17 cellular contexts compared by ENCODE assay signal in the genomic region with DNA sequence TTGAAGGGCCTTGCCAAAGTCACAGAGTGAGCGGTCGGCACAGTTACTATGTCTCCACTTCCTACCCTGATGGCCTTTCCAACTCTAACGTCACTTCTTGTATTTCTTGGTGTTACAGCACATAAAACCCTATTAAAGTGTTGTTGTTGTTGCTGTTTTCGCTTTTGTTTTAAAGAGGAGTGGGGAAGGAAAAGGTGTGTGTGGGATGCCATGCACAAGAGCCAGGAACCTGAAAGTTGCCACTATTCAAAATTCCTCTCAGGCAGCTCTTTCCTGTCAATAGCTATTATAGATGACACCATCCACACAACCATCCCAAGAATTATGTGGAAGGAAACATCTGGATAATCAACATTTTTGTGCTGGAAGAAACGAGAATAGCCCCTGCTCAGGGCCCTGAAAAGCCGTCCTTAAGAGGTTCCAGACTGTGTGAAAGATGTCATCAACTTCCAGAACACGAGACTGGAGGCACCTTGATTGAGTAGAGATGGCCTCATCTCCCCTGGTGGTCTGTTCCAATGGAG.
"Had no signal": no experiment of that assay in that cellular context is flagged by ENCODE, and none has a peak within 500 bp of the region (broad histone marks: within the 10 kb centered on the region; RNA-seq: fewer than 3 reads in every experiment).

No MANE protein-coding gene starts in this region.

- H3K27ac ChIP-seq: adrenal gland, lower lobe of right lung, ovary had no signal

- H3K36me3 ChIP-seq: adrenal gland, lower lobe of right lung, ovary had no signal

- DNase-seq: activated B cell treated with CpG ODN at 0.5 μM for 24 hours; activated CD4-positive, alpha-beta memory T cell treated with anti-CD3 and anti-CD28 coated beads for 36 hours; activated CD4-positive, alpha-beta T cell treated with anti-CD3 and anti-CD28 coated beads for 4 hours; activated gamma-delta T cell treated with Interleukin-2 at 50 U/mL for 16 hours; activated T-cell treated with anti-CD3 and anti-CD28 coated beads for 4 hours; adrenal gland; head of caudate nucleus; immature natural killer cell; kidney glomerular epithelial cell; lower lobe of right lung; natural killer cell; ovary; stimulated activated CD8-positive, alpha-beta memory T cell treated with anti-CD3 and anti-CD28 coated beads, Interleukin-4, amount 100 ng/mL, for 48 hours; stimulated activated naive CD4-positive, alpha-beta T cell; T-helper 1 cell; T-helper 9 cell had no signal

- ATAC-seq: activated naive CD4-positive, alpha-beta T cell treated with anti-CD3 and anti-CD28 coated beads, Interleukin-2, amount 50 U/mL, for 72 hours; lower lobe of right lung; natural killer cell had no signal

- H3K4me3 ChIP-seq: adrenal gland, lower lobe of right lung, ovary had no signal

- H3K9me3 ChIP-seq: adrenal gland, lower lobe of right lung, ovary had no signal

- H3K27me3 ChIP-seq: adrenal gland, ovary had no signal
